20 cellular contexts compared by ENCODE assay signal in the genomic region with DNA sequence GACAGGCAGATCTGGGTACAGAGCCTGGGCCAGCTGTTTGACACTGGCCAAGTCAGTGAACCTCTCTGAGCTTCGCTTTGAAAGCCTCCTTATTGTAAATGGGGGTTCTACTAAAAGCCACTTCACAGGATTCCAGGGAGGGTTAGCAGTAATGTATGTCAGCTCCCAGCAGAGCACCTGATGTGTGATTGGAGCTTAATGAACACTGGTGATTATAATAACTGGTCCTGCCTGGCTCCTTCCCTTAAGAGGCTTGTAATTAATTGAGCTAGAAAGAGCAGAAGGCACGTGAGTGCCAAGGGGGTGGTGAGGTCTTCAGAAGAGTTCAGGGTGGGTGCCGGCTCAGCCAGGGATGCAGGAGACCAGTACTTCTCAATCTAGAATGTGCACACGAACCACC. TPM values are rescaled to one million over a fixed set of nuclear protein-coding genes. Genes with fewer than 3 reads are reported as not detected.
DNase-seq lines count a peak whose midpoint lies in the region; ATAC-seq and TF ChIP-seq lines count a peak whose summit lies in the region.
"Had no signal": no experiment of that assay in that cellular context is flagged by ENCODE, and none has a peak within 500 bp of the region (broad histone marks: within the 10 kb centered on the region; RNA-seq: fewer than 3 reads in every experiment).

No MANE protein-coding gene starts in this region.

- H3K4me1 ChIP-seq in heart left ventricle = no peaks in the 10 kb centered on the region
- H3K4me1 ChIP-seq: Caco-2, Peyer's patch, SJSA1 had no signal

- H3K4me3 ChIP-seq in heart left ventricle = no peak overlapping the region
- H3K4me3 ChIP-seq: Peyer's patch, SJSA1 had no signal

- TF ChIP-seq CTCF in osteocyte (IDR thresholded peaks at IDR 0.05) (no peak), heart left ventricle (IDR thresholded peaks at IDR 0.05) (no peak)

- no peak overlapping the region for H3K27ac ChIP-seq in heart left ventricle
- H3K27ac ChIP-seq: Peyer's patch, SJSA1 had no signal

- intact Hi-C loops in heart left ventricle (cut with DNase I) = loop anchor here in 1 of 10 donors (10.0 kb wide), 1 partner anchor 558 kb away; no protein-coding TSS in a partner anchor

- H3K9me3 Mint-ChIP-seq in osteocyte (ENCODE audit: unreplicated experiment) = no peaks in the 10 kb centered on the region
- H3K9me3 Mint-ChIP-seq: CD4-positive, CD25-positive, alpha-beta regulatory T cell; T-helper 1 cell treated with Interleukin-12 subunit alpha and Interleukin-12 subunit beta and Interleukin-4 antibody, amounts not matched to agents 30 μg/mL and 1 μg/mL, for 36 hours had no signal

- H3K9me3 ChIP-seq in heart left ventricle = no peaks in the 10 kb centered on the region
- H3K9me3 ChIP-seq: BE2C, Caco-2, Peyer's patch, SJSA1 had no signal

- H3K4me3 Mint-ChIP-seq in osteocyte (ENCODE audit: unreplicated experiment) = no peak overlapping the region
- H3K4me3 Mint-ChIP-seq: CD4-positive, CD25-positive, alpha-beta regulatory T cell; T-helper 1 cell treated with Interleukin-12 subunit alpha and Interleukin-12 subunit beta and Interleukin-4 antibody, amounts not matched to agents 30 μg/mL and 1 μg/mL, for 36 hours had no signal

- H3K27me3 Mint-ChIP-seq in osteocyte (ENCODE audit: unreplicated experiment) = peaks cover 71% of the 10 kb centered on the region

- H3K36me3 ChIP-seq in heart left ventricle = no peaks in the 10 kb centered on the region
- H3K36me3 ChIP-seq: Peyer's patch, SJSA1 had no signal

- DNase-seq in NCI-H2107 treated with DMSO at 0.1 percent for 48 hours (lab: John Stamatoyannopoulos, UW; ENCODE audit: unreplicated experiment) (peak; percentile 13), NCI-H2107 (lab: John Stamatoyannopoulos, UW) (no peak), NCI-H1417 (lab: John Stamatoyannopoulos, UW) (peak in 2 of 3 experiments; percentile 71 to 91), NCI-H69 (lab: John Stamatoyannopoulos, UW) (peak; percentile 84), osteocyte (ENCODE audit: extremely low spot score, unreplicated experiment) (peak; percentile 48), heart left ventricle (no peak), iPS-NIHi11 (ENCODE audit: low spot score) (no peak), GDM1 (lab: John Stamatoyannopoulos, UW) (no peak)
- DNase-seq: BE2C; Caco-2; CD4-positive, CD25-positive, alpha-beta regulatory T cell; DMS153; KG1; MV-4-11; NCI-H187; NK-92 treated with Interleukin-12 subunit alpha and Interleukin-12 subunit beta, amount 100 ng/mL, for 24 hours; Peyer's patch had no signal

- H3K27ac Mint-ChIP-seq in osteocyte (ENCODE audit: unreplicated experiment) = no peak overlapping the region
- H3K27ac Mint-ChIP-seq: CD4-positive, CD25-positive, alpha-beta regulatory T cell; T-helper 1 cell treated with Interleukin-12 subunit alpha and Interleukin-12 subunit beta and Interleukin-4 antibody, amounts not matched to agents 30 μg/mL and 1 μg/mL, for 36 hours had no signal

- peaks cover 0 to 39% (median 5%) of the 10 kb centered on the region in 9 donors for H3K27me3 ChIP-seq in heart left ventricle
- H3K27me3 ChIP-seq: BE2C had no signal

- H3K36me3 Mint-ChIP-seq in osteocyte (ENCODE audit: unreplicated experiment) = no peaks in the 10 kb centered on the region
- H3K36me3 Mint-ChIP-seq: CD4-positive, CD25-positive, alpha-beta regulatory T cell had no signal

- ATAC-seq in heart left ventricle = no peak

- H3K4me1 Mint-ChIP-seq in osteocyte (ENCODE audit: unreplicated experiment) = no peaks in the 10 kb centered on the region

- 72 to 76% (median 73%) methylated on average over 4 of the region's 4 CpGs for WGBS in heart left ventricle, 4 donors

- TF ChIP-seq POLR2A in heart left ventricle (IDR thresholded peaks at IDR 0.05) = no peak

RNA-seq across cellular contexts. Expression of gene CHRNA3, which starts 5.8 kb away (rescaled TPM):
- 0.29 and 0.38 TPM in 2 replicates for total RNA-seq in osteocyte
- total RNA-seq in heart left ventricle = 1 to 10 TPM in 2 of 9 donors, under 1 TPM in 4, not detected in 3; 0.07 to 6.9 (median 0.32) TPM
- polyA plus RNA-seq in heart left ventricle = under 1 TPM in 1 of 2 donors, not detected in 1; 0.06 TPM
- total RNA-seq: Caco-2; CD4-positive, CD25-positive, alpha-beta regulatory T cell; NCI-H460; SJSA1 had no signal

RNA-seq across cellular contexts. Expression of gene CHRNB4, which starts 14.4 kb away (rescaled TPM):
- total RNA-seq in osteocyte (not detected in 2 replicates), heart left ventricle (under 1 TPM in 1 of 9 donors, not detected in 8; 0.21 TPM)
- not detected for polyA plus RNA-seq in heart left ventricle
- total RNA-seq: CD4-positive, CD25-positive, alpha-beta regulatory T cell; Peyer's patch; SJSA1 had no signal
- polyA plus RNA-seq: CD4-positive, CD25-positive, alpha-beta regulatory T cell had no signal

Comparison
In these comparisons a context has a peak if more than half of its experiments do, and no peak if none do; other contexts are left out.
1. DNase-seq: peak in NCI-H2107 treated with DMSO at 0.1 percent for 48 hours (single experiment), NCI-H1417 (2 of 3), NCI-H69 (single experiment) and osteocyte (single experiment); none in NCI-H2107 (single experiment), heart left ventricle (0 of 5), iPS-NIHi11 (single experiment) and GDM1 (single experiment).